ENCODE assay signal across 9 cellular contexts in the genomic region with DNA sequence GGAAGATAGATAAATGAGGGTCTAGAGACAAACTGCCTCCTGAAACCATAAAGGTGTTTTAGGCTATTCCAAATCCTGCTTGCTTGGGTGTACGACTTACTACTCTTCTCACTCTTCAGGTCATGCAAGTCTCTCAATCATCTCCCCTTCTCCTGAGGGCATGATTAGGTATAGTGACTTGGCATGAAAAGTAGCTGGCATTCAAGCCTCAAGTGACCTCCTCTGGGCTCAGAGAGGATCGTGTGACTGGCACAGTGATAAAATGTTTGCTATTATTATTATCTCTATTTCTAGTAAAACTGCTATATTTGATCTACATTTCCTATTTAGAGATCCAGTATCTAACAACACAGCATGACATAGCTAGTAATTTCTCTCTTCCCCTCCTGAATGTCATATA.
"Had no signal": no experiment of that assay in that cellular context is flagged by ENCODE, and none has a peak within 500 bp of the region (broad histone marks: within the 10 kb centered on the region; RNA-seq: fewer than 3 reads in every experiment).

No MANE protein-coding gene starts in this region.

- H3K4me3 ChIP-seq: GM23248, GM23338, HAP-1 had no signal

- DNase-seq: GM23248, GOT3, H7, H9, HCEC 1CT, HFFc6 had no signal

- ATAC-seq: GM23338, HCT116 had no signal

- H3K27ac ChIP-seq: GM23248 had no signal

- H3K9me3 ChIP-seq: HAP-1 had no signal

- H3K4me1 ChIP-seq: HAP-1 had no signal
